In the genomic region with DNA sequence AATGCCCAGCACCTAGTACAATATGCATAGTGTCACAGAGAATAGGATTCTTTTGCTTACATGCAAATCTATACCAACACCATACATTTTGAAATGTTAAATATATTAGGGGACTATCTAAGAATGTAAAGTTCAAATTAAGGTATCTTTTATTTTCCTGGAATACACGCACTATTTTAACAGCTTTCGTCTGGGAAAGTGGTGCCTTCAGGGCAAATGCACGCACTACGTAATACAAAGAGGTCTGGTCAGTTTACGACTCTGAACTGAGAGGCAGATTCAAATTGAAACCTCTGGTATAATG, we compare ENCODE assay signal across 8 cellular contexts. TPM values are rescaled to one million over a fixed set of nuclear protein-coding genes. Genes with fewer than 3 reads are reported as not detected.
DNase-seq lines count a peak whose midpoint lies in the region; ATAC-seq and TF ChIP-seq lines count a peak whose summit lies in the region.

No MANE protein-coding gene starts in this region.

- no peaks in the 10 kb centered on the region for H3K9me3 Mint-ChIP-seq in mesothelial cell of epicardium

- H3K79me2 ChIP-seq in PC-3 (ENCODE audit: low read length) = peaks cover 97% of the 10 kb centered on the region

- H2AFZ ChIP-seq in PC-3 (ENCODE audit: low read length) = no peak overlapping the region

- H3K9me2 ChIP-seq in PC-3 (replicated peaks; ENCODE audit: low read length) = no peaks in the 10 kb centered on the region

- H3K27me3 Mint-ChIP-seq in mesothelial cell of epicardium (ENCODE audit: low read depth) = no peaks in the 10 kb centered on the region

- H4K20me1 ChIP-seq in PC-3 (ENCODE audit: low read length) = peaks cover 55% of the 10 kb centered on the region

- H3K27me3 ChIP-seq in PC-3 (ENCODE audit: low read length) = no peaks in the 10 kb centered on the region
- no peaks in the 10 kb centered on the region for H3K27me3 ChIP-seq in skeletal muscle satellite cell (ENCODE audit: control insufficient read depth, insufficient read depth, low read length)

- no peak for ATAC-seq in PC-3
- no peak for ATAC-seq in HG02870 (IDR thresholded peaks at IDR 0.05; ENCODE audit: unreplicated experiment)

- H3K4me1 ChIP-seq in PC-3 (ENCODE audit: insufficient read depth, low read length) (peaks cover 28% of the 10 kb centered on the region), skeletal muscle satellite cell (ENCODE audit: control insufficient read depth, insufficient read depth, low read length) (peaks cover 16% of the 10 kb centered on the region)

- no peak for TF ChIP-seq CTCF in GM12865 (IDR thresholded peaks at IDR 0.05; ENCODE audit: insufficient read depth, low read depth, low read length, missing control alignments)
- TF ChIP-seq CTCF in PC-3 (conservative IDR thresholded peaks at IDR 0.05; ENCODE audit: low read depth, low read length) = no peak
- TF ChIP-seq CTCF in fibroblast of the aortic adventitia (IDR thresholded peaks at IDR 0.05; ENCODE audit: insufficient read depth, low read length) = no peak
- TF ChIP-seq CTCF in mesothelial cell of epicardium (IDR thresholded peaks at IDR 0.05; ENCODE audit: unreplicated experiment) = no peak

- H3K4me3 ChIP-seq in GM12865 (ENCODE audit: low read depth, low read length) = peak overlapping the region; percentile 60
- H3K4me3 ChIP-seq in PC-3 (ENCODE audit: low read length) = peak overlapping the region; percentile 94
- H3K4me3 ChIP-seq in fibroblast of the aortic adventitia (ENCODE audit: low read depth, low read length) = peak overlapping the region; percentile 96
- peak overlapping the region; percentile 77 for H3K4me3 ChIP-seq in skeletal muscle satellite cell (ENCODE audit: low read length)

- H3K36me3 Mint-ChIP-seq in mesothelial cell of epicardium = peaks cover 6% of the 10 kb centered on the region

- intact Hi-C loops in PC-3 (cut with micrococcal nuclease) = loop anchor here (2.0 to 5.0 kb wide), 4 partner anchors 21 to 196 kb away; a partner anchor contains a TSS

- no peaks in the 10 kb centered on the region for H3F3A ChIP-seq in PC-3 (ENCODE audit: low read length, unreplicated experiment)

- H3K4me1 Mint-ChIP-seq in mesothelial cell of epicardium = peaks cover 36% of the 10 kb centered on the region

- H3K36me3 ChIP-seq in PC-3 (ENCODE audit: low read depth, low read length) (peaks cover 20% of the 10 kb centered on the region), skeletal muscle satellite cell (ENCODE audit: insufficient read depth, low read length) (peaks cover 19% of the 10 kb centered on the region)

- no peak for DNase-seq in GM12865 (ENCODE audit: low read depth)
- no peak for DNase-seq in PC-3
- DNase-seq in fibroblast of the aortic adventitia (ENCODE audit: low read depth) = no peak
- DNase-seq in DMS53 treated with DMSO at 0.1 percent for 48 hours (lab: John Stamatoyannopoulos, UW; ENCODE audit: unreplicated experiment) = no peak
- no peak for DNase-seq in mesothelial cell of epicardium (ENCODE audit: low spot score in 2 of 2, unreplicated experiment in 2 of 2)
- DNase-seq in D341Med (ENCODE audit: low spot score) = no peak

- CTCF ChIA-PET in PC-3 (lab: Charles Lee) = interaction anchor here (0.6 to 1.4 kb wide), 2 partner anchors 17 to 136 kb away, joined by 6 to 8 read pairs; no protein-coding TSS in a partner anchor

- H3K4me3 Mint-ChIP-seq in mesothelial cell of epicardium = no peak overlapping the region

- H3K27ac Mint-ChIP-seq in mesothelial cell of epicardium = no peak overlapping the region

- no peaks in the 10 kb centered on the region for H3K9me3 ChIP-seq in PC-3 (ENCODE audit: low read length)
- no peaks in the 10 kb centered on the region for H3K9me3 ChIP-seq in skeletal muscle satellite cell (replicated peaks; ENCODE audit: low read length)

- POLR2A ChIA-PET in PC-3 (lab: Charles Lee; ENCODE audit: unreplicated experiment) = interaction anchor here (0.7 to 1.9 kb wide), 3 partner anchors 27 to 644 kb away, joined by 3 to 24 read pairs (median 6); a partner anchor contains a TSS

- no TSS peak for BruUV-seq in PC-3 (replicated peaks; lab: Mats Ljungman, UMichigan)

- H3K4me2 ChIP-seq in PC-3 (ENCODE audit: low read length) = peak overlapping the region; percentile 88
- peak overlapping the region; percentile 92 for H3K4me2 ChIP-seq in skeletal muscle satellite cell (ENCODE audit: low read length)

- peak overlapping the region; percentile 93 for H3K27ac ChIP-seq in PC-3 (ENCODE audit: low read length)

- peak overlapping the region; percentile 99 for H3K9ac ChIP-seq in PC-3 (ENCODE audit: low read length)
- peak overlapping the region; percentile 97 for H3K9ac ChIP-seq in skeletal muscle satellite cell (ENCODE audit: low read depth, low read length)

RNA-seq across cellular contexts. Expression of a gene that starts 0.9 kb away (rescaled TPM):
- total RNA-seq in PC-3 (2014; rRNA removed) (81.5 and 93.4 TPM in 2 replicates), fibroblast of the aortic adventitia (ENCODE audit: low replicate concordance) (32.4 and 87.7 TPM in 2 replicates), mesothelial cell of epicardium (287 to 291 TPM (median 288 TPM) in 3 replicates)
- 97.8 and 99.4 TPM in 2 replicates for total RNA-seq in skeletal muscle satellite cell (2012; rRNA removed)

RNA-seq across cellular contexts. Expression of a gene that starts 26.8 kb away (rescaled TPM):
- total RNA-seq in PC-3 (2014; rRNA removed) (4.5 and 10.5 TPM in 2 replicates), fibroblast of the aortic adventitia (ENCODE audit: low replicate concordance) (42.0 and 52.7 TPM in 2 replicates), mesothelial cell of epicardium (43.6 to 48.0 TPM (median 47.8 TPM) in 3 replicates)
- 63.4 and 94.4 TPM in 2 replicates for total RNA-seq in skeletal muscle satellite cell (2012; rRNA removed)
